8 cellular contexts compared by ENCODE assay signal in the genomic region with DNA sequence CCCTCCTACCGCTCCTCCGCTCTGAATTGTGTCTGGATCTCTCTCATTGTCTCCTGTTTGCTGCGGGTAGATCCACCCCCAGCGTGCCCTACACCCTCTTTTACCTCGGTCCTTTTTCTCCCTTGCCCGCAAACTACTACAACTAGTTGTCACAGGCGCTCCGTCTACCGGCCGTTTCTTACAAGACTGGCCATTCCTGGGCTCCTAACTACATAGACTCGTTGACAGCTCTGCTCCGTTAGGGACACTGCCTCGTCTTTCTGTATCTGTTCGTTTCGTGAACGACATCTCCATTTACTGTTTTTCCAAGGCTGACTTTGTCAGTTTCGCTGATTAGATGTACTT. TPM values are rescaled to one million over a fixed set of nuclear protein-coding genes. Genes with fewer than 3 reads are reported as not detected.
DNase-seq lines count a peak whose midpoint lies in the region; ATAC-seq and TF ChIP-seq lines count a peak whose summit lies in the region.

No MANE protein-coding gene starts in this region.

- peaks cover 10% of the 10 kb centered on the region; the same call in 1 of the 2 replicates for H4K20me1 ChIP-seq in OCI-LY7 (ENCODE audit: insufficient read depth, low read length)

- intact Hi-C loops in OCI-LY7 (cut with micrococcal nuclease; ENCODE audit: unreplicated experiment) (loop anchor here (2.0 to 10.0 kb wide), 2 partner anchors 30 to 294 kb away; partner anchors contain the start of gene ATP5F1C), right cardiac atrium (cut with DNase I) (no loop called here)

- peaks cover 21% of the 10 kb centered on the region for H3K4me1 ChIP-seq in OCI-LY7 (ENCODE audit: insufficient read depth, low read length, poor library complexity, severe bottlenecking)
- no peaks in the 10 kb centered on the region for H3K4me1 ChIP-seq in right cardiac atrium (ENCODE audit: control insufficient read depth, insufficient read depth, low read length)

- H3K4me3 ChIP-seq in OCI-LY7 (ENCODE audit: low read depth, low read length, poor library complexity, severe bottlenecking) (peak overlapping the region; percentile 96), right cardiac atrium (ENCODE audit: low read length) (peak overlapping the region; percentile 82)

- POLR2A ChIA-PET in OCI-LY7 (lab: Charles Lee): interaction anchor here (0.7 to 5.8 kb wide), 5 partner anchors 17 to 121 kb away, joined by 3 to 39 read pairs (median 3); partner anchors contain the start of genes ATP5F1C and KIN

- no peaks in the 10 kb centered on the region for H3K27me3 ChIP-seq in right cardiac atrium (ENCODE audit: control insufficient read depth, insufficient read depth)

- peak overlapping the region; percentile 74 for H3K4me2 ChIP-seq in OCI-LY7 (ENCODE audit: low read length)

- peak; percentile 54 for TF ChIP-seq CTCF in OCI-LY7 (conservative IDR thresholded peaks at IDR 0.05; ENCODE audit: low read length)

- DNase-seq in Ammon's horn (ENCODE audit: low spot score): peak; percentile 67
- peak; percentile 67 for DNase-seq in OCI-LY7 (ENCODE audit: low spot score)
- peak; percentile 27 for DNase-seq in amniotic epithelial cell (ENCODE audit: low read depth)
- DNase-seq in right cardiac atrium: peak in 2 of 3 donors; percentile 16 to 74
- peak; percentile 68 for DNase-seq in pons (ENCODE audit: low spot score)
- no peak for DNase-seq in NCI-H1694 treated with DMSO at 0.1 percent for 48 hours (lab: John Stamatoyannopoulos, UW)

- H3K9me3 ChIP-seq in OCI-LY7 (ENCODE audit: low read length) (no peaks in the 10 kb centered on the region), right cardiac atrium (ENCODE audit: control insufficient read depth, low read length) (no peaks in the 10 kb centered on the region)

- H3K79me2 ChIP-seq in OCI-LY7 (ENCODE audit: insufficient read depth, low read depth, low read length): peaks cover 20% of the 10 kb centered on the region; the same call in 1 of the 2 replicates

- peak; percentile 36 for ATAC-seq in GM18517 (IDR thresholded peaks at IDR 0.05; ENCODE audit: unreplicated experiment)
- ATAC-seq in HG03039 (IDR thresholded peaks at IDR 0.05; ENCODE audit: unreplicated experiment): peak; percentile 28
- peak; percentile 62 to 69 for ATAC-seq in right cardiac atrium

- CTCF ChIA-PET in OCI-LY7 (lab: Charles Lee; ENCODE audit: unreplicated experiment): interaction anchor here (0.6 to 2.2 kb wide), 2 partner anchors 31 to 1778 kb away, joined by 3 to 11 read pairs; partner anchors contain the start of genes ATP5F1C and KIN

- BruUV-seq in OCI-LY7 (replicated peaks; lab: Mats Ljungman, UMichigan): no TSS peak

- H3K9me2 ChIP-seq in OCI-LY7 (ENCODE audit: insufficient read depth, low read length): no peaks in the 10 kb centered on the region

- no peak overlapping the region for H3K27ac ChIP-seq in OCI-LY7 (ENCODE audit: low read depth, low read length, poor library complexity, severe bottlenecking)
- H3K27ac ChIP-seq in right cardiac atrium (ENCODE audit: low read length): no peak overlapping the region

- H2AFZ ChIP-seq in OCI-LY7 (ENCODE audit: low read length): peak overlapping the region; percentile 96; the same call in 1 of the 2 replicates

- WGBS in right cardiac atrium: under 1% methylated on average over 17 of the region's 17 CpGs

- H3K36me3 ChIP-seq in OCI-LY7 (ENCODE audit: insufficient read depth, low read length): peaks cover 9% of the 10 kb centered on the region; the same call in 1 of the 2 replicates

RNA-seq across cellular contexts. Expression of gene TAF3, which starts 0.8 kb away (rescaled TPM):
- 3.8 and 4.4 TPM in 2 replicates for total RNA-seq in OCI-LY7 (2014; rRNA removed; shearing (Covaris generic))
- 11.1 and 12.0 TPM in 2 replicates for total RNA-seq in OCI-LY7 (2022)
- total RNA-seq in right cardiac atrium: 10 to 100 TPM in 2 of 4 donors, 1 to 10 TPM in 2; 7.9 to 11.3 (median 9.6) TPM
- 4.7 TPM for polyA plus RNA-seq in right cardiac atrium

RNA-seq across cellular contexts. Expression of gene ATP5F1C, which starts 31.1 kb away (rescaled TPM):
- total RNA-seq in OCI-LY7 (2014; rRNA removed; shearing (Covaris generic)): 221 and 242 TPM in 2 replicates
- total RNA-seq in OCI-LY7 (2022) (283 and 304 TPM in 2 replicates), right cardiac atrium (100 to 1,000 TPM; 457 to 558 (median 512) TPM)
- 1,079 TPM for polyA plus RNA-seq in right cardiac atrium

RNA-seq across cellular contexts. Expression of gene KIN, which starts 31.3 kb away (rescaled TPM):
- 12.0 and 14.3 TPM in 2 replicates for total RNA-seq in OCI-LY7 (2014; rRNA removed; shearing (Covaris generic))
- 13.6 and 15.5 TPM in 2 replicates for total RNA-seq in OCI-LY7 (2022)
- total RNA-seq in right cardiac atrium: 1 to 10 TPM; 7.9 to 9.9 (median 8.8) TPM
- polyA plus RNA-seq in right cardiac atrium: 7.1 TPM
